In genomic region chr4:3442959-3443749, GRCh38 we compare ENCODE assay signal across 8 cellular contexts. TPM values are rescaled to one million over a fixed set of nuclear protein-coding genes. Genes with fewer than 3 reads are reported as not detected.
DNase-seq lines count a peak whose midpoint lies in the region; ATAC-seq lines count a peak whose summit lies in the region.

No MANE protein-coding gene starts in this region.

- no peaks in the 10 kb centered on the region for H3K9me3 ChIP-seq in SJCRH30 (replicated peaks)

- ATAC-seq in HG03025 (IDR thresholded peaks at IDR 0.05; ENCODE audit: low FRiP score, unreplicated experiment) = peak; percentile 44
- peak; percentile 76 for ATAC-seq in left ventricle myocardium superior
- no peak for ATAC-seq in GM21619 (IDR thresholded peaks at IDR 0.05; ENCODE audit: unreplicated experiment)

- DNase-seq in GM03348 (ENCODE audit: low spot score) = peak; percentile 89
- peak; percentile 49 to 77 for DNase-seq in SJCRH30
- peak; percentile 63 for DNase-seq in activated naive CD4-positive, alpha-beta T cell treated with Interleukin-2 at 50 U/mL for 16 hours
- peak; percentile 76 for DNase-seq in left ventricle myocardium superior
- DNase-seq in stimulated activated CD4-positive, alpha-beta T cell treated with anti-CD3 and anti-CD28 coated beads, Interleukin-1b, Interleukin-23, amount 100 ng/mL, for 1 hour (ENCODE audit: low read depth in 2 of 2) = peak; percentile 15 to 51
- no peak for DNase-seq in SHP77 treated with DMSO at 0.1 percent for 48 hours (lab: John Stamatoyannopoulos, UW)

- H3K4me3 ChIP-seq in SJCRH30 = no peak overlapping the region

- H3K4me1 ChIP-seq in SJCRH30 = peaks cover 13% of the 10 kb centered on the region

- H3K36me3 ChIP-seq in SJCRH30 = no peaks in the 10 kb centered on the region

- intact Hi-C loops in left ventricle myocardium superior (cut with micrococcal nuclease) = loop anchor here (10.0 kb wide), 1 partner anchor 98 kb away; no protein-coding TSS in a partner anchor

- no peak overlapping the region for H3K27ac ChIP-seq in SJCRH30

- no peaks in the 10 kb centered on the region; the same call in 1 of the 2 replicates for H3K27me3 ChIP-seq in SJCRH30

RNA-seq across cellular contexts. Expression of gene HGFAC, which starts 1.4 kb away (rescaled TPM):
- 0.12 and 0.63 TPM in 2 replicates for total RNA-seq in SJCRH30 (2014; rRNA removed; shearing (Covaris generic))
- 0.67 TPM for total RNA-seq in left ventricle myocardium superior

RNA-seq across cellular contexts. Expression of gene DOK7, which starts 20.0 kb away (rescaled TPM):
- total RNA-seq in SJCRH30 (2014; rRNA removed; shearing (Covaris generic)) = 8.6 and 9.6 TPM in 2 replicates
- 35.5 TPM for total RNA-seq in left ventricle myocardium superior
